ENCODE assay signal across 8 cellular contexts in genomic region chr4:140595065-140595464, GRCh38. TPM values are rescaled to one million over a fixed set of nuclear protein-coding genes. Genes with fewer than 3 reads are reported as not detected.
DNase-seq lines count a peak whose midpoint lies in the region; ATAC-seq, FAIRE-seq and TF ChIP-seq lines count a peak whose summit lies in the region.

No MANE protein-coding gene starts in this region.

- peak; percentile 99 for ATAC-seq in foreskin keratinocyte
- peak; percentile 94 for ATAC-seq in upper lobe of right lung
- no peak for ATAC-seq in GM18873 (IDR thresholded peaks at IDR 0.05; ENCODE audit: low FRiP score, unreplicated experiment)
- no peak for ATAC-seq in gastroesophageal sphincter

- DNase-seq in ELF-1 (ENCODE audit: low read depth, low spot score) (peak; percentile 72), HEK293T (ENCODE audit: extremely low spot score) (peak; percentile 20), NCI-H69 (lab: John Stamatoyannopoulos, UW) (peak; percentile 85), foreskin keratinocyte (peak in 1 of 2 donors; percentile 47), upper lobe of right lung (no peak), RCC 7860 (ENCODE audit: low spot score) (no peak)

- TF ChIP-seq CTCF in foreskin keratinocyte (conservative IDR thresholded peaks at IDR 0.05) (peak; percentile 77), upper lobe of right lung (IDR thresholded peaks at IDR 0.05) (peak; percentile 55), gastroesophageal sphincter (IDR thresholded peaks at IDR 0.05) (peak in 2 of 4 experiments; percentile 20 to 23)

- POLR2A ChIA-PET in HEK293T (lab: Yijun Ruan, JAX), result no interaction called here

- H3K27ac ChIP-seq in foreskin keratinocyte (no peak overlapping the region), upper lobe of right lung (no peak overlapping the region), gastroesophageal sphincter (no peak overlapping the region)

- no CpG with 5 or more reads among the region's 1 CpG for WGBS in gastroesophageal sphincter (ENCODE audit: low coverage in 1 of 2), 2 donors

- H3K36me3 ChIP-seq in upper lobe of right lung, result no peaks in the 10 kb centered on the region
- H3K36me3 ChIP-seq in gastroesophageal sphincter, result no peaks in the 10 kb centered on the region

- TF ChIP-seq POLR2A in gastroesophageal sphincter (IDR thresholded peaks at IDR 0.05), result no peak

- intact Hi-C loops in upper lobe of right lung (cut with DNase I), result no loop called here

- H3K4me1 ChIP-seq in foreskin keratinocyte (no peaks in the 10 kb centered on the region), upper lobe of right lung (no peaks in the 10 kb centered on the region), gastroesophageal sphincter (no peaks in the 10 kb centered on the region)

- H3K4me3 ChIP-seq in upper lobe of right lung, result no peak overlapping the region
- no peak overlapping the region for H3K4me3 ChIP-seq in gastroesophageal sphincter

- H3K27me3 ChIP-seq in foreskin keratinocyte, result peaks cover 44% of the 10 kb centered on the region
- H3K27me3 ChIP-seq in upper lobe of right lung, result no peaks in the 10 kb centered on the region
- peaks cover 5% of the 10 kb centered on the region for H3K27me3 ChIP-seq in gastroesophageal sphincter

- H3K9me3 ChIP-seq in upper lobe of right lung (no peaks in the 10 kb centered on the region), gastroesophageal sphincter (no peaks in the 10 kb centered on the region)

- FAIRE-seq in RCC 7860 (lab: Jason Lieb, UNC), result no peak

- CTCF ChIA-PET in HEK293T (lab: Yijun Ruan, JAX), result interaction anchor here (0.7 to 1.0 kb wide), 5 partner anchors 9 to 256 kb away, joined by 3 to 4 read pairs (median 3); no protein-coding TSS in a partner anchor

- no peak for TF ChIP-seq EP300 in gastroesophageal sphincter (IDR thresholded peaks at IDR 0.05)

TF ChIP-seq in HEK293T, 16 proteins besides CTCF, POLR2A, EP300 and RAD21:
- TF ChIP-seq HDGF (IDR thresholded peaks at IDR 0.05; ENCODE audit: borderline replicate concordance) (no peak), L3MBTL2 (conservative IDR thresholded peaks at IDR 0.05) (no peak), BHLHE40 (IDR thresholded peaks at IDR 0.05; ENCODE audit: borderline replicate concordance) (no peak), NFRKB (IDR thresholded peaks at IDR 0.05) (no peak), FOXM1 (IDR thresholded peaks at IDR 0.05; ENCODE audit: borderline replicate concordance) (no peak), SUZ12 (IDR thresholded peaks at IDR 0.05) (no peak), SP1 (IDR thresholded peaks at IDR 0.05) (no peak), TARDBP (IDR thresholded peaks at IDR 0.05) (no peak), ARNT (IDR thresholded peaks at IDR 0.05) (no peak), LEF1 (IDR thresholded peaks at IDR 0.05; ENCODE audit: borderline replicate concordance) (no peak), FOXA1 (IDR thresholded peaks at IDR 0.05) (no peak), CTBP1 (IDR thresholded peaks at IDR 0.05; ENCODE audit: borderline replicate concordance) (no peak), ELF4 (IDR thresholded peaks at IDR 0.05) (no peak), ZNF384 (IDR thresholded peaks at IDR 0.05) (no peak), PKNOX1 (IDR thresholded peaks at IDR 0.05) (no peak)

RNA-seq across cellular contexts. Expression of gene UCP1, which starts 26.3 kb away (rescaled TPM):
- total RNA-seq in foreskin keratinocyte (not detected in 2 replicates), upper lobe of right lung (not detected), gastroesophageal sphincter (not detected)
- not detected in 2 replicates for polyA plus RNA-seq in foreskin keratinocyte

Comparison
In these comparisons a context has a peak if more than half of its experiments do, and no peak if none do; other contexts are left out.
1. DNase-seq: peak in ELF-1 (single experiment), HEK293T (single experiment) and NCI-H69 (single experiment); none in upper lobe of right lung (single experiment) and RCC 7860 (single experiment).
2. ATAC-seq: peak in foreskin keratinocyte (single experiment) and upper lobe of right lung (single experiment); none in GM18873 (single experiment) and gastroesophageal sphincter (single experiment).